In genomic region chr6:44085219-44085618, GRCh38 we compare ENCODE assay signal across 22 cellular contexts.
"Had no signal": no experiment of that assay in that cellular context is flagged by ENCODE, and none has a peak within 500 bp of the region (broad histone marks: within the 10 kb centered on the region; RNA-seq: fewer than 3 reads in every experiment).

No MANE protein-coding gene starts in this region.

- H3K9me3 ChIP-seq: heart right ventricle, ovary, right lobe of liver, suprapubic skin, thyroid gland, upper lobe of left lung, uterus had no signal

- H2AFZ ChIP-seq: neural progenitor cell had no signal

- H3K36me3 Mint-ChIP-seq: stimulated activated effector memory CD8-positive, alpha-beta T cell treated with anti-CD3 and anti-CD28 coated beads, Interleukin-12 subunit alpha, Interleukin-12 subunit beta, amount 100 ng/mL, for 72 hours had no signal

- DNase-seq: cortex of kidney; dorsolateral prefrontal cortex; effector CD8-positive, alpha-beta T cell; heart right ventricle; hypothalamus; kidney glomerular epithelial cell; naive thymus-derived CD8-positive, alpha-beta T cell; nucleus accumbens; ovary; retina; right lobe of liver; stimulated activated CD4-positive, alpha-beta T cell treated with anti-CD3 and anti-CD28 coated beads, Interleukin-4, amount 100 ng/mL, for 1 hour; stimulated activated CD8-positive, alpha-beta memory T cell treated with anti-CD3 and anti-CD28 coated beads, Interleukin-4, amount 100 ng/mL, for 48 hours; thyroid gland; upper lobe of left lung; uterus had no signal

- FAIRE-seq: frontal cortex, islet of Langerhans had no signal

- H3K9ac ChIP-seq: neural progenitor cell had no signal

- H3K4me1 Mint-ChIP-seq: naive thymus-derived CD8-positive, alpha-beta T cell; stimulated activated effector memory CD8-positive, alpha-beta T cell treated with anti-CD3 and anti-CD28 coated beads, Interleukin-12 subunit alpha, Interleukin-12 subunit beta, amount 100 ng/mL, for 72 hours had no signal

- H3K4me2 ChIP-seq: neural progenitor cell had no signal

- ATAC-seq: naive thymus-derived CD8-positive, alpha-beta T cell; right lobe of liver; stimulated activated effector memory CD8-positive, alpha-beta T cell treated with anti-CD3 and anti-CD28 coated beads, Interleukin-12 subunit alpha, Interleukin-12 subunit beta, amount 100 ng/mL, for 72 hours had no signal

- H3K4me1 ChIP-seq: uterus had no signal

- H3K4me3 ChIP-seq: dorsolateral prefrontal cortex, heart right ventricle, neural progenitor cell, ovary, right lobe of liver, suprapubic skin, thyroid gland, upper lobe of left lung, uterus had no signal

- H3K9me3 Mint-ChIP-seq: naive thymus-derived CD8-positive, alpha-beta T cell; neural progenitor cell; stimulated activated effector memory CD8-positive, alpha-beta T cell treated with anti-CD3 and anti-CD28 coated beads, Interleukin-12 subunit alpha, Interleukin-12 subunit beta, amount 100 ng/mL, for 72 hours had no signal

- H3K27me3 Mint-ChIP-seq: naive thymus-derived CD8-positive, alpha-beta T cell; progenitor cell of endocrine pancreas had no signal

- H3K27ac Mint-ChIP-seq: progenitor cell of endocrine pancreas; stimulated activated effector memory CD8-positive, alpha-beta T cell treated with anti-CD3 and anti-CD28 coated beads, Interleukin-12 subunit alpha, Interleukin-12 subunit beta, amount 100 ng/mL, for 72 hours had no signal

- H3K27ac ChIP-seq: dorsolateral prefrontal cortex, neural progenitor cell, ovary, right lobe of liver, suprapubic skin, thyroid gland, upper lobe of left lung, uterus had no signal

- H3K36me3 ChIP-seq: neural progenitor cell, ovary, right lobe of liver, suprapubic skin, thyroid gland, uterus had no signal

- H3K4me3 Mint-ChIP-seq: naive thymus-derived CD8-positive, alpha-beta T cell; neural progenitor cell; stimulated activated effector memory CD8-positive, alpha-beta T cell treated with anti-CD3 and anti-CD28 coated beads, Interleukin-12 subunit alpha, Interleukin-12 subunit beta, amount 100 ng/mL, for 72 hours had no signal

- H3K27me3 ChIP-seq: dorsolateral prefrontal cortex, heart right ventricle, neural progenitor cell, ovary, right lobe of liver, suprapubic skin, thyroid gland, upper lobe of left lung, uterus had no signal
